1 cellular context compared by ENCODE assay signal in the genomic region with DNA sequence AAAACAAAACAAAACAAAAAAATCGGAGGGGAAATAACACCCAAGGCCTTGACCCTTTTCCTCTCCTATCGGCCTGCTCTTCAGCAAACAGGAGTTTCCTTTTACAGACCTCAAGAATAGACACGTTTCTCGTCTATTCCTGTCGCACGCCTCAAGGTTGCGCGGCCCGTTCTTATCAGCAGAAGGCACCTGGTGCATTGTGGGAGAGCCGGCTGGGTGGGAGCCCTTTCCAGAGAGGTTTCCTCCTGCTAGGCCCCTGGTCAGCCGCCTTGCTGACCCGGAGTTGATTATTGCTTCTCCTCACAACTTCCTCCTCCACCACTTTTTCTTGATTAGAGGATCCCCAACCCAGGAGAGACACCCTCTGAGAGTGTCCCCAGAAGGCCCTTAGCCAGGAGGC.
TF ChIP-seq lines count a peak whose summit lies in the region.

No MANE protein-coding gene starts in this region.

TF ChIP-seq in K562, 482 proteins besides CTCF, POLR2A, EP300 and RAD21 (continued from another document and continues in another):
- peak; percentile 52 to 53; a peak in 3 of 4 replicates for TF ChIP-seq NRF1 (conservative IDR thresholded peaks at IDR 0.05 in 1 of 2, IDR thresholded peaks at IDR 0.05 in 1 of 2)
- no peak for TF ChIP-seq ZNF146 (CRISPR knock-in tag; IDR thresholded peaks at IDR 0.05; ENCODE audit: unreplicated experiment)
- TF ChIP-seq USF1 (CRISPR knock-in tag; IDR thresholded peaks at IDR 0.05) = no peak
- no peak for TF ChIP-seq TARDBP (IDR thresholded peaks at IDR 0.05)
- TF ChIP-seq, protein P1, sequence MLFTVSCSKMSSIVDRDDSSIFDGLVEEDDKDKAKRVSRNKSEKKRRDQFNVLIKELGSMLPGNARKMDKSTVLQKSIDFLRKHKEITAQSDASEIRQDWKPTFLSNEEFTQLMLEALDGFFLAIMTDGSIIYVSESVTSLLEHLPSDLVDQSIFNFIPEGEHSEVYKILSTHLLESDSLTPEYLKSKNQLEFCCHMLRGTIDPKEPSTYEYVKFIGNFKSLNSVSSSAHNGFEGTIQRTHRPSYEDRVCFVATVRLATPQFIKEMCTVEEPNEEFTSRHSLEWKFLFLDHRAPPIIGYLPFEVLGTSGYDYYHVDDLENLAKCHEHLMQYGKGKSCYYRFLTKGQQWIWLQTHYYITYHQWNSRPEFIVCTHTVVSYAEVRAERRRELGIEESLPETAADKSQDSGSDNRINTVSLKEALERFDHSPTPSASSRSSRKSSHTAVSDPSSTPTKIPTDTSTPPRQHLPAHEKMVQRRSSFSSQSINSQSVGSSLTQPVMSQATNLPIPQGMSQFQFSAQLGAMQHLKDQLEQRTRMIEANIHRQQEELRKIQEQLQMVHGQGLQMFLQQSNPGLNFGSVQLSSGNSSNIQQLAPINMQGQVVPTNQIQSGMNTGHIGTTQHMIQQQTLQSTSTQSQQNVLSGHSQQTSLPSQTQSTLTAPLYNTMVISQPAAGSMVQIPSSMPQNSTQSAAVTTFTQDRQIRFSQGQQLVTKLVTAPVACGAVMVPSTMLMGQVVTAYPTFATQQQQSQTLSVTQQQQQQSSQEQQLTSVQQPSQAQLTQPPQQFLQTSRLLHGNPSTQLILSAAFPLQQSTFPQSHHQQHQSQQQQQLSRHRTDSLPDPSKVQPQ (CRISPR knock-in tag; IDR thresholded peaks at IDR 0.05; ENCODE audit: borderline replicate concordance) = no peak
- TF ChIP-seq SPI1 (IDR thresholded peaks at IDR 0.05; ENCODE audit: borderline replicate concordance, low read depth, low read length) = no peak
- TF ChIP-seq SMAD1 (IDR thresholded peaks at IDR 0.05; ENCODE audit: low read depth, low read length, partially characterized antibody) = no peak
- no peak for TF ChIP-seq TCF7 (IDR thresholded peaks at IDR 0.05; ENCODE audit: borderline replicate concordance)
- TF ChIP-seq PHF21A (IDR thresholded peaks at IDR 0.05; ENCODE audit: borderline replicate concordance, low read depth) = no peak
- TF ChIP-seq CBX5 (IDR thresholded peaks at IDR 0.05; ENCODE audit: borderline replicate concordance, low read depth) = no peak
- no peak for TF ChIP-seq U2AF1 (optimal IDR thresholded peaks at IDR 0.05; ENCODE audit: low read depth, low read length)
- no peak for TF ChIP-seq CCNT2 (IDR thresholded peaks at IDR 0.05; ENCODE audit: borderline replicate concordance, extremely low read depth, insufficient read length, low read depth, low read length)
- no peak for TF ChIP-seq ZFPM2 (CRISPR knock-in tag; IDR thresholded peaks at IDR 0.05)
- no peak for TF ChIP-seq KDM5B (IDR thresholded peaks at IDR 0.05; ENCODE audit: insufficient replicate concordance, low read depth, low read length)
- no peak for TF ChIP-seq ZNF668 (CRISPR knock-in tag; IDR thresholded peaks at IDR 0.05)
- no peak for TF ChIP-seq BRD4 (IDR thresholded peaks at IDR 0.05)
- TF ChIP-seq CREB1 (IDR thresholded peaks at IDR 0.05) = no peak
- no peak for TF ChIP-seq CREB1 (CRISPR knock-in tag; IDR thresholded peaks at IDR 0.05)
- no peak for TF ChIP-seq NR0B1 (IDR thresholded peaks at IDR 0.05; ENCODE audit: partially characterized antibody)
- no peak for TF ChIP-seq SRF (CRISPR knock-in tag; IDR thresholded peaks at IDR 0.05)
- no peak for TF ChIP-seq SIRT6 (IDR thresholded peaks at IDR 0.05; ENCODE audit: low read depth, low read length)
- TF ChIP-seq L3MBTL2 (IDR thresholded peaks at IDR 0.05) = peak; percentile 93
- no peak for TF ChIP-seq ZNF384 (IDR thresholded peaks at IDR 0.05; ENCODE audit: low read depth, low read length)
- TF ChIP-seq HDAC8 (tag; IDR thresholded peaks at IDR 0.05) = no peak
- no peak for TF ChIP-seq TSC22D4 (tag; IDR thresholded peaks at IDR 0.05)
- TF ChIP-seq RBM14 (IDR thresholded peaks at IDR 0.05; ENCODE audit: borderline replicate concordance, insufficient read depth, low read depth, low read length) = no peak
- no peak for TF ChIP-seq PYGO2 (tag; IDR thresholded peaks at IDR 0.05)
- no peak for TF ChIP-seq CBFB (CRISPR knock-in tag; IDR thresholded peaks at IDR 0.05)
- TF ChIP-seq NFIX (CRISPR knock-in tag; IDR thresholded peaks at IDR 0.05; ENCODE audit: low read depth) = no peak
- TF ChIP-seq HOXB6 (CRISPR knock-in tag; IDR thresholded peaks at IDR 0.05; ENCODE audit: borderline replicate concordance) = no peak
- no peak for TF ChIP-seq HNRNPUL1 (IDR thresholded peaks at IDR 0.05; ENCODE audit: low read length)
- TF ChIP-seq KHSRP (IDR thresholded peaks at IDR 0.05) = no peak
- no peak for TF ChIP-seq CCAR2 (IDR thresholded peaks at IDR 0.05; ENCODE audit: low read depth, low read length)
- TF ChIP-seq, protein P2, sequence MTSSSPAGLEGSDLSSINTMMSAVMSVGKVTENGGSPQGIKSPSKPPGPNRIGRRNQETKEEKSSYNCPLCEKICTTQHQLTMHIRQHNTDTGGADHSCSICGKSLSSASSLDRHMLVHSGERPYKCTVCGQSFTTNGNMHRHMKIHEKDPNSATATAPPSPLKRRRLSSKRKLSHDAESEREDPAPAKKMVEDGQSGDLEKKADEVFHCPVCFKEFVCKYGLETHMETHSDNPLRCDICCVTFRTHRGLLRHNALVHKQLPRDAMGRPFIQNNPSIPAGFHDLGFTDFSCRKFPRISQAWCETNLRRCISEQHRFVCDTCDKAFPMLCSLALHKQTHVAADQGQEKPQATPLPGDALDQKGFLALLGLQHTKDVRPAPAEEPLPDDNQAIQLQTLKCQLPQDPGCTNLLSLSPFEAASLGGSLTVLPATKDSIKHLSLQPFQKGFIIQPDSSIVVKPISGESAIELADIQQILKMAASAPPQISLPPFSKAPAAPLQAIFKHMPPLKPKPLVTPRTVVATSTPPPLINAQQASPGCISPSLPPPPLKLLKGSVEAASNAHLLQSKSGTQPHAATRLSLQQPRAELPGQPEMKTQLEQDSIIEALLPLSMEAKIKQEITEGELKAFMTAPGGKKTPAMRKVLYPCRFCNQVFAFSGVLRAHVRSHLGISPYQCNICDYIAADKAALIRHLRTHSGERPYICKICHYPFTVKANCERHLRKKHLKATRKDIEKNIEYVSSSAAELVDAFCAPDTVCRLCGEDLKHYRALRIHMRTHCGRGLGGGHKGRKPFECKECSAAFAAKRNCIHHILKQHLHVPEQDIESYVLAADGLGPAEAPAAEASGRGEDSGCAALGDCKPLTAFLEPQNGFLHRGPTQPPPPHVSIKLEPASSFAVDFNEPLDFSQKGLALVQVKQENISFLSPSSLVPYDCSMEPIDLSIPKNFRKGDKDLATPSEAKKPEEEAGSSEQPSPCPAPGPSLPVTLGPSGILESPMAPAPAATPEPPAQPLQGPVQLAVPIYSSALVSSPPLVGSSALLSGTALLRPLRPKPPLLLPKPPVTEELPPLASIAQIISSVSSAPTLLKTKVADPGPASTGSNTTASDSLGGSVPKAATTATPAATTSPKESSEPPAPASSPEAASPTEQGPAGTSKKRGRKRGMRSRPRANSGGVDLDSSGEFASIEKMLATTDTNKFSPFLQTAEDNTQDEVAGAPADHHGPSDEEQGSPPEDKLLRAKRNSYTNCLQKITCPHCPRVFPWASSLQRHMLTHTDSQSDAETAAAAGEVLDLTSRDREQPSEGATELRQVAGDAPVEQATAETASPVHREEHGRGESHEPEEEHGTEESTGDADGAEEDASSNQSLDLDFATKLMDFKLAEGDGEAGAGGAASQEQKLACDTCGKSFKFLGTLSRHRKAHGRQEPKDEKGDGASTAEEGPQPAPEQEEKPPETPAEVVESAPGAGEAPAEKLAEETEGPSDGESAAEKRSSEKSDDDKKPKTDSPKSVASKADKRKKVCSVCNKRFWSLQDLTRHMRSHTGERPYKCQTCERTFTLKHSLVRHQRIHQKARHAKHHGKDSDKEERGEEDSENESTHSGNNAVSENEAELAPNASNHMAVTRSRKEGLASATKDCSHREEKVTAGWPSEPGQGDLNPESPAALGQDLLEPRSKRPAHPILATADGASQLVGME (CRISPR knock-in tag; IDR thresholded peaks at IDR 0.05) = no peak
- TF ChIP-seq TGIF2 (CRISPR knock-in tag; IDR thresholded peaks at IDR 0.05) = no peak
- TF ChIP-seq FOXP1 (CRISPR knock-in tag; IDR thresholded peaks at IDR 0.05) = no peak
- TF ChIP-seq ZFX (CRISPR knock-in tag; IDR thresholded peaks at IDR 0.05) = no peak; the same call in 1 of the 2 replicates
- TF ChIP-seq GABPA (tag; conservative IDR thresholded peaks at IDR 0.05; ENCODE audit: low read depth) = peak; percentile 62
- no peak for TF ChIP-seq ZNF444 (CRISPR knock-in tag; IDR thresholded peaks at IDR 0.05)
- no peak for TF ChIP-seq CBFA2T2 (conservative IDR thresholded peaks at IDR 0.05)
- TF ChIP-seq ZFP1 (CRISPR knock-in tag; IDR thresholded peaks at IDR 0.05) = no peak
- no peak for TF ChIP-seq ZNF280B (CRISPR knock-in tag; IDR thresholded peaks at IDR 0.05)
- TF ChIP-seq ZBTB1 (CRISPR knock-in tag; IDR thresholded peaks at IDR 0.05; ENCODE audit: borderline replicate concordance, low read depth) = no peak
- no peak for TF ChIP-seq NCOA4 (IDR thresholded peaks at IDR 0.05; ENCODE audit: partially characterized antibody)
- peak; percentile 13; the same call in 1 of the 2 replicates for TF ChIP-seq CREM (IDR thresholded peaks at IDR 0.05; ENCODE audit: low read depth)
- no peak for TF ChIP-seq FUS (optimal IDR thresholded peaks at IDR 0.05; ENCODE audit: low read depth, low read length)
- peak; percentile 36 to 80 for TF ChIP-seq E2F6 (IDR thresholded peaks at IDR 0.05; ENCODE audit: borderline replicate concordance in 1 of 2, extremely low read depth in 1 of 2, insufficient read depth in 1 of 2, insufficient read length in 1 of 2, low read depth in 1 of 2, low read length in 1 of 2, poor library complexity in 1 of 2, severe bottlenecking in 1 of 2)
- TF ChIP-seq ZNF707 (CRISPR knock-in tag; conservative IDR thresholded peaks at IDR 0.05) = no peak
- TF ChIP-seq KDM1A (IDR thresholded peaks at IDR 0.05) = no peak
- no peak for TF ChIP-seq EGR1 (conservative IDR thresholded peaks at IDR 0.05)
- no peak for TF ChIP-seq ZNF609 (CRISPR knock-in tag; IDR thresholded peaks at IDR 0.05; ENCODE audit: borderline replicate concordance)
- TF ChIP-seq SMAD3 (CRISPR knock-in tag; conservative IDR thresholded peaks at IDR 0.05) = no peak
- no peak for TF ChIP-seq WHSC1 (IDR thresholded peaks at IDR 0.05; ENCODE audit: low read length)
- TF ChIP-seq C11orf30 (IDR thresholded peaks at IDR 0.05; ENCODE audit: low read depth) = no peak
- no peak for TF ChIP-seq RCOR1 (IDR thresholded peaks at IDR 0.05; ENCODE audit: borderline replicate concordance in 1 of 2, low read depth in 2 of 2, low read length in 2 of 2)
